In genomic region chr2:131264034-131264433, GRCh38 we compare ENCODE assay signal across 6 cellular contexts. TPM values are rescaled to one million over a fixed set of nuclear protein-coding genes. Genes with fewer than 3 reads are reported as not detected.
"Had no signal": no experiment of that assay in that cellular context is flagged by ENCODE, and none has a peak within 500 bp of the region (broad histone marks: within the 10 kb centered on the region; RNA-seq: fewer than 3 reads in every experiment).

No MANE protein-coding gene starts in this region.

RNA-seq across cellular contexts. Expression of gene POTEE, which starts 54.7 kb away (rescaled TPM):
- total RNA-seq: ascending aorta, body of pancreas, bronchial epithelial cell, cardiac septum had no signal
- polyA plus RNA-seq: adipose tissue, aorta had no signal
